Comparison of ENCODE assay signal across 24 cellular contexts in genomic region chr6:140670013-140670412, GRCh38.
DNase-seq lines count a peak whose midpoint lies in the region; ATAC-seq and TF ChIP-seq lines count a peak whose summit lies in the region.
"Had no signal": no experiment of that assay in that cellular context is flagged by ENCODE, and none has a peak within 500 bp of the region (broad histone marks: within the 10 kb centered on the region; RNA-seq: fewer than 3 reads in every experiment).

No MANE protein-coding gene starts in this region.

- ATAC-seq in GM21367 (IDR thresholded peaks at IDR 0.05; ENCODE audit: unreplicated experiment): no peak
- ATAC-seq: gastroesophageal sphincter; left lung; natural killer cell; stimulated activated naive CD8-positive, alpha-beta T cell treated with anti-CD3 and anti-CD28 coated beads, Interleukin-15, Interleukin-2, amounts not matched to agents 100 U/mL and 50 U/mL, for 24 hours; T-cell had no signal

- CTCF ChIA-PET in A673 (lab: Charles Lee): no interaction called here

- H3K36me3 ChIP-seq in adipocyte (ENCODE audit: control insufficient read depth, insufficient read depth, low read length, severe bottlenecking) (no peaks in the 10 kb centered on the region), left ventricle myocardium inferior (no peaks in the 10 kb centered on the region), A673 (ENCODE audit: insufficient read depth, low read length, poor library complexity, severe bottlenecking) (no peaks in the 10 kb centered on the region)
- H3K36me3 ChIP-seq: breast epithelium, gastroesophageal sphincter, left lung, right atrium auricular region had no signal

- H3K9me3 ChIP-seq in adipocyte (ENCODE audit: control insufficient read depth, low read length): no peaks in the 10 kb centered on the region
- H3K9me3 ChIP-seq in left ventricle myocardium inferior (replicated peaks): peaks cover 9% of the 10 kb centered on the region
- H3K9me3 ChIP-seq in A673 (ENCODE audit: low read depth, low read length, poor library complexity, severe bottlenecking): peaks cover 3% of the 10 kb centered on the region
- H3K9me3 ChIP-seq: breast epithelium, gastroesophageal sphincter, left lung, right atrium auricular region had no signal

- TF ChIP-seq CTCF in fibroblast of mammary gland (conservative IDR thresholded peaks at IDR 0.05; ENCODE audit: control insufficient read depth, insufficient read depth, low read depth, low read length): no peak
- TF ChIP-seq CTCF in left ventricle myocardium inferior (IDR thresholded peaks at IDR 0.05; ENCODE audit: borderline replicate concordance): no peak
- no peak for TF ChIP-seq CTCF in A673 (conservative IDR thresholded peaks at IDR 0.05; ENCODE audit: low read depth, low read length)

- H3K27me3 ChIP-seq in adipocyte (replicated peaks; ENCODE audit: control insufficient read depth, insufficient read depth, low read length) (no peaks in the 10 kb centered on the region), left ventricle myocardium inferior (ENCODE audit: low read depth) (no peaks in the 10 kb centered on the region), A673 (replicated peaks; ENCODE audit: insufficient read depth, low read depth, low read length, poor library complexity) (no peaks in the 10 kb centered on the region)
- H3K27me3 ChIP-seq: breast epithelium, gastroesophageal sphincter, left lung, right atrium auricular region had no signal

- intact Hi-C loops in left ventricle myocardium inferior (cut with micrococcal nuclease): no loop called here
- intact Hi-C loops in A673 (cut with micrococcal nuclease; ENCODE audit: unreplicated experiment): no loop called here

- peak overlapping the region; percentile 8 for H3K9ac ChIP-seq in adipocyte (ENCODE audit: low read length)

- H3K27ac ChIP-seq in left ventricle myocardium inferior (replicated peaks) (no peak overlapping the region), A673 (ENCODE audit: low read depth, low read length, poor library complexity, severe bottlenecking) (no peak overlapping the region)
- H3K27ac ChIP-seq: breast epithelium, gastroesophageal sphincter, left lung, right atrium auricular region had no signal

- peaks cover 15% of the 10 kb centered on the region for H3K4me1 ChIP-seq in adipocyte (ENCODE audit: control insufficient read depth, insufficient read depth, low read length)
- no peaks in the 10 kb centered on the region for H3K4me1 ChIP-seq in left ventricle myocardium inferior
- H3K4me1 ChIP-seq in A673 (ENCODE audit: insufficient read depth, low read length, poor library complexity, severe bottlenecking): peaks cover 3% of the 10 kb centered on the region
- H3K4me1 ChIP-seq: breast epithelium, gastroesophageal sphincter, left lung, right atrium auricular region had no signal

- peak; percentile 54 for DNase-seq in HCEC 1CT
- DNase-seq in adipocyte (ENCODE audit: low read depth): peak; percentile 46
- peak; percentile 70 for DNase-seq in fibroblast of mammary gland (ENCODE audit: low read depth)
- DNase-seq in skeletal muscle cell (ENCODE audit: low read depth): peak; percentile 10
- no peak for DNase-seq in cerebellar nuclear complex (lab: John Stamatoyannopoulos, UW)
- DNase-seq in left ventricle myocardium inferior: no peak
- no peak for DNase-seq in A673 (ENCODE audit: low spot score)
- DNase-seq: activated CD4-positive, CD25-positive, alpha-beta regulatory T cell treated with anti-CD3 and anti-CD28 coated beads, Interleukin-2, amount 50 U/mL, for 72 hours; CD4-positive, alpha-beta memory T cell; GF-D8; hippocampal formation; immature natural killer cell; left lung; midbrain; natural killer cell; NCI-H1436 treated with DMSO at 0.1 percent for 48 hours; SIG-M5; stimulated activated naive CD8-positive, alpha-beta T cell treated with anti-CD3 and anti-CD28 coated beads, Interleukin-15, Interleukin-2, amounts not matched to agents 100 U/mL and 50 U/mL, for 24 hours; T-cell; trophoblast cell had no signal

- POLR2A ChIA-PET in A673 (lab: Charles Lee; ENCODE audit: low non-redundant PET): interaction anchor here (0.6 kb wide), 1 partner anchor 39 kb away, joined by 4 read pairs; no protein-coding TSS in a partner anchor

- no TSS peak for BruUV-seq in A673 (replicated peaks; lab: Mats Ljungman, UMichigan)

- no peak overlapping the region for H3K4me3 ChIP-seq in adipocyte (ENCODE audit: low read length)
- no peak overlapping the region for H3K4me3 ChIP-seq in fibroblast of mammary gland (ENCODE audit: control insufficient read depth, low read depth, low read length)
- H3K4me3 ChIP-seq in skeletal muscle cell (ENCODE audit: low read depth, low read length): no peak overlapping the region
- H3K4me3 ChIP-seq in left ventricle myocardium inferior: no peak overlapping the region
- no peak overlapping the region for H3K4me3 ChIP-seq in A673 (ENCODE audit: low read depth, low read length, poor library complexity, severe bottlenecking)
- H3K4me3 ChIP-seq: breast epithelium, gastroesophageal sphincter, left lung, right atrium auricular region had no signal

Comparison
In these comparisons a context has a peak if more than half of its experiments do, and no peak if none do; other contexts are left out.
1. DNase-seq: peak in HCEC 1CT (single experiment), adipocyte (single experiment), fibroblast of mammary gland (single experiment) and skeletal muscle cell (single experiment); none in cerebellar nuclear complex (0 of 2), left ventricle myocardium inferior (single experiment) and A673 (single experiment).